Comparison of ENCODE assay signal across 1 cellular context in the genomic region with DNA sequence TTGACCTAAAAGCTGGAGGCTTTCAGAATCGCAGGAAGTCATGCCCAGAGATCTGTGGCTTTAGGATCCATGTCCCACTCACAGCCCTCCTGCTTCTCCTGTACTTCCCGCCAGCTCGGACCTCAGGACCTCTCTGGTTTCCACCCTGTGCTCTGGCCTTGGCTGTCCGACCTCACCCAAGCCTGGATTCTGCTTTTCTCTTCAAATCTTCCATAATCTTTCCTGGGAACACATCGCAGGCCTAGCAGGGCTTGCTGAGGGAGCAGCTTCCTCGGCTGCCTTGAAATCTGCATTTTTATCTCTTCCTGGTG.
TF ChIP-seq lines count a peak whose summit lies in the region.

No MANE protein-coding gene starts in this region.

TF ChIP-seq in endothelial cell of umbilical vein, 7 proteins besides CTCF, POLR2A, EP300 and RAD21:
- TF ChIP-seq JUN (IDR thresholded peaks at IDR 0.05; ENCODE audit: borderline replicate concordance, insufficient read depth, insufficient read length, low read depth) = no peak
- TF ChIP-seq GATA2 (IDR thresholded peaks at IDR 0.05; ENCODE audit: insufficient read depth, insufficient read length, low read depth, low read length) = no peak
- TF ChIP-seq MYC (IDR thresholded peaks at IDR 0.05; ENCODE audit: low read depth, low read length) = no peak
- no peak for TF ChIP-seq POLR2AphosphoS5 (IDR thresholded peaks at IDR 0.05; ENCODE audit: insufficient read depth, low read depth, low read length)
- TF ChIP-seq, protein P1, sequence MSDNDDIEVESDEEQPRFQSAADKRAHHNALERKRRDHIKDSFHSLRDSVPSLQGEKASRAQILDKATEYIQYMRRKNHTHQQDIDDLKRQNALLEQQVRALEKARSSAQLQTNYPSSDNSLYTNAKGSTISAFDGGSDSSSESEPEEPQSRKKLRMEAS (IDR thresholded peaks at IDR 0.05; ENCODE audit: insufficient read depth, insufficient read length) = no peak
- no peak for TF ChIP-seq FOS (IDR thresholded peaks at IDR 0.05; ENCODE audit: borderline replicate concordance, insufficient read depth, low read length)
